ENCODE assay signal across 8 cellular contexts in the genomic region with DNA sequence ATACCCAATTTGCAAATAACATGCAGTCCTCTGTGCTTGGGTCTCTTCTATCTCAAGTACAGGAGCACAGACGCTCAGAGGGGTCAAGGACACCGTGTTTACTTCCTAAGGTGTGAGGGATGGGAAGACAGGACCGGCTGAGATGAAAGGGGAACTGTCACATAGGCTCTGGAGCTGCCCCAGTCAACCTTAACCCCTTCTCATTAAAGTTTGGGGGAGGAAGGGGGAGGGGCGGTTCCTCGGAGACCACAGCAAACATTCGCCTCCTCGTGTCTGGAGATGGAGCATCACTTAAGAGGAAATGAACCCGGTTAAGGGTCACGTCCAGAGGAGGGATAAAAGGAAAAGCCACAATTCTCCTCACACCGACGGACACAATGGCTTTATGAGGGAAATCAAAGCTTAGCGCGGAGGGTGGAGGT. TPM values are rescaled to one million over a fixed set of nuclear protein-coding genes. Genes with fewer than 3 reads are reported as not detected.
DNase-seq lines count a peak whose midpoint lies in the region; ATAC-seq and TF ChIP-seq lines count a peak whose summit lies in the region.

No MANE protein-coding gene starts in this region.

- TF ChIP-seq POLR2A in gastroesophageal sphincter (IDR thresholded peaks at IDR 0.05): no peak

- CTCF ChIA-PET in T-cell (lab: Charles Lee): interaction anchor here (0.6 to 1.4 kb wide), 3 partner anchors 141 to 143 kb away, joined by 3 to 7 read pairs (median 4); no protein-coding TSS in a partner anchor

- TF ChIP-seq CTCF in gastroesophageal sphincter (IDR thresholded peaks at IDR 0.05) (no peak), psoas muscle (IDR thresholded peaks at IDR 0.05) (no peak)

- H3K4me1 ChIP-seq in gastroesophageal sphincter: peaks cover 0 to 75% (median 47%) of the 10 kb centered on the region in 3 donors
- H3K4me1 ChIP-seq in psoas muscle: peaks cover 59% of the 10 kb centered on the region

- H3K4me1 Mint-ChIP-seq in T-cell: peaks cover 0 to 20% (median 17%) of the 10 kb centered on the region in 3 donors

- no peaks in the 10 kb centered on the region for H3K9me3 Mint-ChIP-seq in T-cell

- peak overlapping the region in 1 of 2 donors; percentile 39 for H3K27ac Mint-ChIP-seq in T-cell

- H3K36me3 Mint-ChIP-seq in T-cell: no peaks in the 10 kb centered on the region

- peaks cover 23% of the 10 kb centered on the region for H3K27me3 ChIP-seq in H7 (ENCODE audit: control insufficient read depth, insufficient read depth, low read length)
- no peaks in the 10 kb centered on the region for H3K27me3 ChIP-seq in gastroesophageal sphincter
- no peaks in the 10 kb centered on the region for H3K27me3 ChIP-seq in psoas muscle (ENCODE audit: insufficient read depth in 3 of 3, low read length in 2 of 3)

- no peaks in the 10 kb centered on the region for H3K36me3 ChIP-seq in H7 (replicated peaks; ENCODE audit: control insufficient read depth, insufficient read depth, low read length)
- no peaks in the 10 kb centered on the region for H3K36me3 ChIP-seq in gastroesophageal sphincter
- H3K36me3 ChIP-seq in psoas muscle (ENCODE audit: insufficient read depth in 1 of 2, low read depth in 1 of 2): no peaks in the 10 kb centered on the region

- WGBS in gastroesophageal sphincter (ENCODE audit: low coverage in 1 of 2), 2 donors: 2% methylated on average over 6 of the region's 13 CpGs; no CpG with 5 or more reads in 1 of the 2 donors
- whole genome bisulfite sequencing in psoas muscle, 3 donors: 13 to 24% (median 14%) methylated on average over 13 of the region's 13 CpGs

- H3K27me3 Mint-ChIP-seq in T-cell: peaks cover 32 to 35% of the 10 kb centered on the region in 2 donors

- POLR2A ChIA-PET in T-cell (lab: Charles Lee): interaction anchor here in 1 of 2 donors (0.6 kb wide), 1 partner anchor 82 kb away, joined by 3 read pairs; no protein-coding TSS in a partner anchor

- ATAC-seq in T-cell (replicated peaks in 1 of 4) (peak in 1 of 4 experiments; percentile 3), gastroesophageal sphincter (no peak), psoas muscle (no peak)

- peak overlapping the region; percentile 77 to 86 (median 80) for H3K4me3 Mint-ChIP-seq in T-cell

- DNase-seq in H7: peak; percentile 75
- no peak for DNase-seq in T-cell
- DNase-seq in psoas muscle: no peak
- DNase-seq in amygdala (lab: John Stamatoyannopoulos, UW): no peak
- DNase-seq in stimulated activated CD4-positive, alpha-beta T cell treated with anti-CD3 and anti-CD28 coated beads, Interleukin-4, amount 100 ng/mL, for 1 hour: no peak
- no peak for DNase-seq in DMS153 (lab: John Stamatoyannopoulos, UW)
- DNase-seq in stimulated activated CD4-positive, alpha-beta T cell treated with anti-CD3 and anti-CD28 coated beads, Interleukin-4, amount 100 ng/mL, for 24 hours: no peak

- intact Hi-C loops in psoas muscle (cut with DNase I): loop anchor here (10.0 kb wide), 2 partner anchors 249 to 259 kb away; no protein-coding TSS in a partner anchor

- H3K27ac ChIP-seq in gastroesophageal sphincter: peak overlapping the region in 3 of 4 donors; percentile 76 to 87 (median 85)
- H3K27ac ChIP-seq in psoas muscle: peak overlapping the region; percentile 88

- no peak for TF ChIP-seq EP300 in gastroesophageal sphincter (IDR thresholded peaks at IDR 0.05)

- H3K4me3 ChIP-seq in H7 (ENCODE audit: insufficient read depth, low read depth, low read length) (peak overlapping the region; percentile 74), gastroesophageal sphincter (peak overlapping the region; percentile 37 to 69), psoas muscle (peak overlapping the region; percentile 96)

- H3K9me3 ChIP-seq in gastroesophageal sphincter (no peaks in the 10 kb centered on the region), psoas muscle (no peaks in the 10 kb centered on the region)

RNA-seq across cellular contexts. Expression of a gene that starts 1.1 kb away (rescaled TPM):
- 6.8 and 8.1 TPM in 2 replicates for total RNA-seq in H7 (2014; rRNA removed; shearing (Covaris generic))
- 10 to 100 TPM in 2 of 5 donors, 1 to 10 TPM in 3; 5.8 to 11.8 (median 9.8) TPM for total RNA-seq in T-cell
- 10 to 100 TPM; 31.2 to 65.2 (median 39.5) TPM for total RNA-seq in gastroesophageal sphincter
- 10 to 100 TPM; 10.6 to 57.7 (median 31.4) TPM for total RNA-seq in psoas muscle
- polyA plus RNA-seq in psoas muscle: 1 to 10 TPM; 3.0 to 5.9 (median 4.1) TPM
